9 cellular contexts compared by ENCODE assay signal in the genomic region with DNA sequence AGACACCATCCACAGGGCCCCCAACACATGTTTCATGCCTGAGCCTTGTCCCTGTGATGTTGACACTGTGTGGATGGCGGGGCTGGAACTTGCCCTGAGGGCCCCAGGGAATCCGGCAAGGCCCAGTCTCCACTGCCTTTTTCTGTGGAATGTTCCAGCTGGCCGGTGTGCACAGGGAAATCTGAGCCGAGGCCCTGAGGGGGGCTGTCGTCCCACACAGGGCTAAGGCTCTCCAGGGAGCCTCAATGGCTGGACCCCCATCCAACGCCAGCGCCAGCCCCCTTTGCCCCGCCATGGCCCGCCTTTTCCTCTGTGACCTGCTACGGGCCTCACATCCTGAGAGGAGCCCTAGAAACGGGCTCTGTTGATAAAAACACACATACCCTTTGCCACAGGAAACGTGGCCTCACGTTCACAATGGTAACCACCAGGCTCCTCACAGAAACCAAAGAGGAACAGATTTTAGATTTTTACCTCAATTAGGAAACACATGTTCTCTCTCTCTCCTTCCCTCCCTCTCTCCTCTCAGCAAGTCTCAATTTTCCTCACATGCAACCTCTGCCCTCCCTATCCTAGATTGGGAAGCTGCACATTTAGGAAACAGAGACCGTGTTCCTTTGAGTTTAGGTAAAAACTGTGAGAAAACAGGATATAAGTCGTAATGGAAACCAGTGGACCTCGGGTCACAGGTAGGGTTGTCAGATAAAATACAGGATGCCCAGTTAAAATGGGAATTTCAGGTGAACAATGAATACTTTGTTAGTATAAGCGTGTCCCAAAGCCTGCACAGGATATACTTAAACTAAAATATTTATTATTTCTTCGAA.
DNase-seq lines count a peak whose midpoint lies in the region; ATAC-seq and TF ChIP-seq lines count a peak whose summit lies in the region.
"Had no signal": no experiment of that assay in that cellular context is flagged by ENCODE, and none has a peak within 500 bp of the region (broad histone marks: within the 10 kb centered on the region; RNA-seq: fewer than 3 reads in every experiment).

No MANE protein-coding gene starts in this region.

- peak; percentile 73 for DNase-seq in activated CD4-positive, alpha-beta T cell treated with anti-CD3 and anti-CD28 coated beads for 48 hours
- DNase-seq in effector memory CD4-positive, alpha-beta T cell = peak; percentile 60 to 72 (median 63)
- DNase-seq in stimulated activated CD4-positive, alpha-beta T cell treated with anti-CD3 and anti-CD28 coated beads, TNF-alpha, amount 100 ng/mL, for 24 hours (ENCODE audit: low read depth in 3 of 3) = peak in 2 of 3 experiments; percentile 34 to 46
- DNase-seq in WERI-Rb-1 (no peak), EL (no peak)

- TF ChIP-seq CTCF in WERI-Rb-1 (IDR thresholded peaks at IDR 0.05; ENCODE audit: low read depth, low read length) = no peak

- H3K27ac ChIP-seq in effector memory CD4-positive, alpha-beta T cell (ENCODE audit: insufficient read depth, low read length, poor library complexity, severe bottlenecking) = peak overlapping the region; percentile 96
- H3K27ac ChIP-seq in WERI-Rb-1 = no peak overlapping the region
- H3K27ac ChIP-seq: parathyroid adenoma had no signal

- no peaks in the 10 kb centered on the region for H3K27me3 ChIP-seq in effector memory CD4-positive, alpha-beta T cell (replicated peaks; ENCODE audit: control insufficient read depth, insufficient read depth, low read length, poor library complexity, severe bottlenecking)
- no peaks in the 10 kb centered on the region for H3K27me3 ChIP-seq in WERI-Rb-1 (ENCODE audit: insufficient read depth, low read depth, severe bottlenecking)

- peaks cover 78% of the 10 kb centered on the region for H3K4me1 ChIP-seq in effector memory CD4-positive, alpha-beta T cell (ENCODE audit: control insufficient read depth, insufficient read depth, low read length, poor library complexity, severe bottlenecking)
- H3K4me1 ChIP-seq: parathyroid adenoma had no signal

- H3K4me3 ChIP-seq in effector memory CD4-positive, alpha-beta T cell (ENCODE audit: insufficient read depth, low read depth, low read length, poor library complexity, severe bottlenecking) = peak overlapping the region; percentile 26
- H3K4me3 ChIP-seq in WERI-Rb-1 (ENCODE audit: low read depth, low read length) = no peak overlapping the region

- peak; percentile 78 for ATAC-seq in GM18499 (IDR thresholded peaks at IDR 0.05; ENCODE audit: insufficient read depth, unreplicated experiment)
- ATAC-seq in HG03469 (IDR thresholded peaks at IDR 0.05; ENCODE audit: unreplicated experiment) = no peak
- ATAC-seq in GM19023 (IDR thresholded peaks at IDR 0.05; ENCODE audit: unreplicated experiment) = no peak

- H3K9me3 ChIP-seq in effector memory CD4-positive, alpha-beta T cell (ENCODE audit: control insufficient read depth, low read length) = no peaks in the 10 kb centered on the region
- no peaks in the 10 kb centered on the region for H3K9me3 ChIP-seq in WERI-Rb-1 (ENCODE audit: severe bottlenecking)

- no peaks in the 10 kb centered on the region for H3K36me3 ChIP-seq in effector memory CD4-positive, alpha-beta T cell (ENCODE audit: control insufficient read depth, insufficient read depth, low read length)
- H3K36me3 ChIP-seq in WERI-Rb-1 = no peaks in the 10 kb centered on the region

Comparison
In these comparisons a context has a peak if more than half of its experiments do, and no peak if none do; other contexts are left out.
1. DNase-seq: peak in activated CD4-positive, alpha-beta T cell treated with anti-CD3 and anti-CD28 coated beads for 48 hours (single experiment), effector memory CD4-positive, alpha-beta T cell (3 of 3) and stimulated activated CD4-positive, alpha-beta T cell treated with anti-CD3 and anti-CD28 coated beads, TNF-alpha, amount 100 ng/mL, for 24 hours (2 of 3); none in WERI-Rb-1 (single experiment) and EL (single experiment).